In the genomic region with DNA sequence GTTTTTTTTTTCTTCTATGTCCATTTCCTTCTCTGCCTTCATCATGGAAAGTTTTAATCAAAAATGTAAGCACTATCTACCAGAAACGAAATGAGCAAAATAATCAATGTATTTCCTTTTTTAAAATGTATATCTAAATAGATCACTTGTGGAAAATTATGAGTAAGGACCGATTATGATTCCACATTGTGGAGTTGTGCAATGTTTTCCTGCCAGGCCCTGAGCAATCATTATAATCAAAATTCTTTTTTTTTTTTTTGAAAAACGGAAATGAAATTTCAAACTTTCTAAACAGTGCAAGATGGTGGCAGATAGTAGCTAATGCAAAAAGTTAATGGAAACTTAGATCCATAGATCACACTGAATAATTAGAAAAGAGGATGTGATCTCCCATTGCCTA, we compare ENCODE assay signal across 30 cellular contexts.
"Had no signal": no experiment of that assay in that cellular context is flagged by ENCODE, and none has a peak within 500 bp of the region (broad histone marks: within the 10 kb centered on the region; RNA-seq: fewer than 3 reads in every experiment).

No MANE protein-coding gene starts in this region.

- H3K4me1 Mint-ChIP-seq: immature natural killer cell; mesothelial cell of epicardium; naive B cell; stimulated activated effector memory CD8-positive, alpha-beta T cell treated with anti-CD3 and anti-CD28 coated beads, Interleukin-12 subunit alpha, Interleukin-12 subunit beta, amount 100 ng/mL, for 72 hours had no signal

- H3K27me3 ChIP-seq: left lung, pancreas, tibial nerve, vagina had no signal

- H3K27ac ChIP-seq: left lung, lower lobe of right lung, pancreas, prostate gland, skin epidermis, tibial nerve, vagina had no signal

- H3K36me3 Mint-ChIP-seq: mesothelial cell of epicardium; naive B cell; natural killer cell treated with Interleukin-12 subunit alpha and Interleukin-12 subunit beta and Interleukin-15 and Interleukin-18, amount 100 ng/mL, for 72 hours; stimulated activated effector memory CD8-positive, alpha-beta T cell treated with anti-CD3 and anti-CD28 coated beads, Interleukin-12 subunit alpha, Interleukin-12 subunit beta, amount 100 ng/mL, for 72 hours; type B pancreatic cell had no signal

- DNase-seq: hypothalamus; immature natural killer cell; kidney; left colon; left lung; lower lobe of right lung; mammary epithelial cell; mesendoderm; naive B cell; pancreas; posterior cingulate gyrus; retina; right cardiac atrium; stimulated activated CD4-positive, alpha-beta T cell treated with anti-CD3 and anti-CD28 coated beads, Interleukin-12 subunit alpha, Interleukin-12 subunit beta, amount 100 ng/mL, for 4 hours; stimulated activated CD4-positive, alpha-beta T cell treated with anti-CD3 and anti-CD28 coated beads, Interleukin-15, amount 100 ng/mL, for 24 hours; stimulated activated CD4-positive, alpha-beta T cell treated with anti-CD3 and anti-CD28 coated beads, Interleukin-2, amount 100 ng/mL, for 24 hours; stimulated activated CD4-positive, alpha-beta T cell treated with anti-CD3 and anti-CD28 coated beads, Interleukin-4, amount 100 ng/mL, for 1 hour; stimulated activated naive CD4-positive, alpha-beta T cell; substantia nigra had no signal

- FAIRE-seq: islet of Langerhans, kidney, pancreas had no signal

- H3K36me3 ChIP-seq: left lung, lower lobe of right lung, pancreas, prostate gland, tibial nerve, vagina had no signal

- H3K9me3 ChIP-seq: lower lobe of right lung, pancreas, prostate gland, vagina had no signal

- H3K27ac Mint-ChIP-seq: immature natural killer cell; mesothelial cell of epicardium; natural killer cell treated with Interleukin-12 subunit alpha and Interleukin-12 subunit beta and Interleukin-15 and Interleukin-18, amount 100 ng/mL, for 72 hours; stimulated activated effector memory CD8-positive, alpha-beta T cell treated with anti-CD3 and anti-CD28 coated beads, Interleukin-12 subunit alpha, Interleukin-12 subunit beta, amount 100 ng/mL, for 72 hours; stimulated activated naive CD8-positive, alpha-beta T cell treated with anti-CD3 and anti-CD28 coated beads, Interleukin-15, Interleukin-2, amounts not matched to agents 100 ng/mL and 50 ng/mL, for 24 hours; type B pancreatic cell had no signal

- ATAC-seq: left colon; left lung; lower lobe of right lung; natural killer cell treated with Interleukin-12 subunit alpha and Interleukin-12 subunit beta and Interleukin-15 and Interleukin-18, amount 100 ng/mL, for 72 hours; pancreas; right cardiac atrium; sciatic nerve; stimulated activated effector memory CD8-positive, alpha-beta T cell treated with anti-CD3 and anti-CD28 coated beads, Interleukin-12 subunit alpha, Interleukin-12 subunit beta, amount 100 ng/mL, for 72 hours had no signal

- H3K27me3 Mint-ChIP-seq: naive B cell; natural killer cell treated with Interleukin-12 subunit alpha and Interleukin-12 subunit beta and Interleukin-15 and Interleukin-18, amount 100 ng/mL, for 72 hours; type B pancreatic cell had no signal

- H3K4me3 ChIP-seq: left lung, lower lobe of right lung, pancreas, prostate gland, skin epidermis, tibial nerve, vagina had no signal

- H3K4me1 ChIP-seq: left lung, lower lobe of right lung, pancreas, prostate gland, tibial nerve, vagina had no signal

- H3K4me3 Mint-ChIP-seq: immature natural killer cell; mesothelial cell of epicardium; naive B cell; natural killer cell treated with Interleukin-12 subunit alpha and Interleukin-12 subunit beta and Interleukin-15 and Interleukin-18, amount 100 ng/mL, for 72 hours; stimulated activated effector memory CD8-positive, alpha-beta T cell treated with anti-CD3 and anti-CD28 coated beads, Interleukin-12 subunit alpha, Interleukin-12 subunit beta, amount 100 ng/mL, for 72 hours; stimulated activated naive CD8-positive, alpha-beta T cell treated with anti-CD3 and anti-CD28 coated beads, Interleukin-15, Interleukin-2, amounts not matched to agents 100 ng/mL and 50 ng/mL, for 24 hours; type B pancreatic cell had no signal

- H3K9me3 Mint-ChIP-seq: mesothelial cell of epicardium; natural killer cell treated with Interleukin-12 subunit alpha and Interleukin-12 subunit beta and Interleukin-15 and Interleukin-18, amount 100 ng/mL, for 72 hours; stimulated activated effector memory CD8-positive, alpha-beta T cell treated with anti-CD3 and anti-CD28 coated beads, Interleukin-12 subunit alpha, Interleukin-12 subunit beta, amount 100 ng/mL, for 72 hours; stimulated activated naive CD8-positive, alpha-beta T cell treated with anti-CD3 and anti-CD28 coated beads, Interleukin-15, Interleukin-2, amounts not matched to agents 100 ng/mL and 50 ng/mL, for 24 hours; type B pancreatic cell had no signal
